ENCODE assay signal across 14 cellular contexts in the genomic region with DNA sequence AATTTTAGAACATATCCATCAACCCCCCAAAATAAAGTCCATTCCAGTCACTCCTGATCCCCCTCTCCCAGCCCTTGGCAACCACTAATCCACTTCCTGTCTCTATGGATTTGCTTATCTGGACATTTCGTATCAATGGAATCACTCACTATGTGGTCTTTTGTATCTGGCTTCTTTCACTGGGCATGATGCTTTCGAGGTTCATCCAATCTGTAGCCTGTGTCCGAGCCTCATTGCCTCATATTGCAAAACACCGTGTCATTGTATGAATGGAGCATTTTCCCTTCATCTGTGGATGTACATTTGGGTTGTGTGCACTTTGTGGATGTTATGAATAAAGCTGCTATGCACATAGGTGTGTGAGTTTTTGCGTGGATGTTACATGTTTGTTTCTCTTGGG. TPM values are rescaled to one million over a fixed set of nuclear protein-coding genes. Genes with fewer than 3 reads are reported as not detected.
DNase-seq lines count a peak whose midpoint lies in the region; ATAC-seq and TF ChIP-seq lines count a peak whose summit lies in the region.
"Had no signal": no experiment of that assay in that cellular context is flagged by ENCODE, and none has a peak within 500 bp of the region (broad histone marks: within the 10 kb centered on the region; RNA-seq: fewer than 3 reads in every experiment).

No MANE protein-coding gene starts in this region.

- H3K4me1 Mint-ChIP-seq in activated T-cell treated with anti-CD3 and anti-CD28 coated beads, Interleukin-2, amount 50 U/mL, for 72 hours (ENCODE audit: low read depth): peaks cover 54% of the 10 kb centered on the region
- H3K4me1 Mint-ChIP-seq in endodermal cell: peaks cover 13% of the 10 kb centered on the region
- peaks cover 33 to 52% of the 10 kb centered on the region in 2 donors for H3K4me1 Mint-ChIP-seq in stimulated activated naive B cell treated with anti-CD40 and anti-IgM and Interleukin-4, amounts not matched to agents 10 μg/mL and 1 μg/mL and 100 μg/mL, for 72 hours

- no peak overlapping the region for H3K9ac ChIP-seq in endodermal cell (ENCODE audit: extremely low read depth, low read length, poor library complexity, severe bottlenecking)

- no peak overlapping the region for H3K27ac Mint-ChIP-seq in activated T-cell treated with anti-CD3 and anti-CD28 coated beads, Interleukin-2, amount 50 U/mL, for 72 hours
- H3K27ac Mint-ChIP-seq in endodermal cell: peak overlapping the region; percentile 23
- peak overlapping the region; percentile 39 for H3K27ac Mint-ChIP-seq in stimulated activated naive B cell treated with anti-CD40 and anti-IgM and Interleukin-4, amounts not matched to agents 10 μg/mL and 1 μg/mL and 100 μg/mL, for 72 hours

- peaks cover 8 to 11% of the 10 kb centered on the region in 2 donors for H3K36me3 Mint-ChIP-seq in activated T-cell treated with anti-CD3 and anti-CD28 coated beads, Interleukin-2, amount 50 U/mL, for 72 hours (ENCODE audit: insufficient read depth in 2 of 2)
- H3K36me3 Mint-ChIP-seq in endodermal cell (ENCODE audit: low read depth): peaks cover 7% of the 10 kb centered on the region
- peaks cover 15% of the 10 kb centered on the region in 2 donors for H3K36me3 Mint-ChIP-seq in stimulated activated naive B cell treated with anti-CD40 and anti-IgM and Interleukin-4, amounts not matched to agents 10 μg/mL and 1 μg/mL and 100 μg/mL, for 72 hours

- 92 to 94% methylated on average over 4 to 5 of the region's 5 CpGs for WGBS in endodermal cell (ENCODE audit: insufficient coverage in 1 of 2, insufficient read length in 1 of 2), 2 experiments

- no peaks in the 10 kb centered on the region for H3K9me3 ChIP-seq in endodermal cell (ENCODE audit: control insufficient read depth, low read length)
- H3K9me3 ChIP-seq: spleen had no signal

- H3K27me3 Mint-ChIP-seq in activated T-cell treated with anti-CD3 and anti-CD28 coated beads, Interleukin-2, amount 50 U/mL, for 72 hours (ENCODE audit: low read depth): no peaks in the 10 kb centered on the region
- no peaks in the 10 kb centered on the region for H3K27me3 Mint-ChIP-seq in endodermal cell (ENCODE audit: insufficient read depth)
- no peaks in the 10 kb centered on the region for H3K27me3 Mint-ChIP-seq in stimulated activated naive B cell treated with anti-CD40 and anti-IgM and Interleukin-4, amounts not matched to agents 10 μg/mL and 1 μg/mL and 100 μg/mL, for 72 hours

- H3K27me3 ChIP-seq in endodermal cell (ENCODE audit: control insufficient read depth, insufficient read depth, low read length, poor library complexity, severe bottlenecking): no peaks in the 10 kb centered on the region
- H3K27me3 ChIP-seq: spleen had no signal

- no peak for ATAC-seq in activated T-cell treated with anti-CD3 and anti-CD28 coated beads, Interleukin-2, amount 50 U/mL, for 72 hours (replicated peaks in 1 of 2)
- ATAC-seq in stimulated activated naive B cell treated with anti-CD40 and anti-IgM and Interleukin-4, amounts not matched to agents 10 μg/mL and 1 μg/mL and 100 μg/mL, for 72 hours (replicated peaks): no peak
- ATAC-seq: activated CD4-positive, CD25-positive, alpha-beta regulatory T cell treated with anti-CD3 and anti-CD28 coated beads, Interleukin-2, amount 50 U/mL, for 24 hours had no signal

- TF ChIP-seq CTCF in endodermal cell (conservative IDR thresholded peaks at IDR 0.05): no peak

- H3K4me1 ChIP-seq in endodermal cell (ENCODE audit: control insufficient read depth, insufficient read depth, low read length): no peaks in the 10 kb centered on the region

- H3K4me3 ChIP-seq in endodermal cell (ENCODE audit: low read length): no peak overlapping the region

- H3K4me3 Mint-ChIP-seq in activated T-cell treated with anti-CD3 and anti-CD28 coated beads, Interleukin-2, amount 50 U/mL, for 72 hours: peak overlapping the region; percentile 78 to 85
- peak overlapping the region; percentile 88 for H3K4me3 Mint-ChIP-seq in endodermal cell
- H3K4me3 Mint-ChIP-seq in stimulated activated naive B cell treated with anti-CD40 and anti-IgM and Interleukin-4, amounts not matched to agents 10 μg/mL and 1 μg/mL and 100 μg/mL, for 72 hours: peak overlapping the region in 1 of 2 donors; percentile 96

- H3K9me3 Mint-ChIP-seq in activated T-cell treated with anti-CD3 and anti-CD28 coated beads, Interleukin-2, amount 50 U/mL, for 72 hours: no peaks in the 10 kb centered on the region
- no peaks in the 10 kb centered on the region for H3K9me3 Mint-ChIP-seq in endodermal cell
- H3K9me3 Mint-ChIP-seq in stimulated activated naive B cell treated with anti-CD40 and anti-IgM and Interleukin-4, amounts not matched to agents 10 μg/mL and 1 μg/mL and 100 μg/mL, for 72 hours: no peaks in the 10 kb centered on the region

- no peak for DNase-seq in activated T-cell treated with anti-CD3 and anti-CD28 coated beads, Interleukin-2, amount 50 U/mL, for 72 hours
- no peak for DNase-seq in activated T-cell treated with anti-CD3 and anti-CD28 coated beads, Interleukin-2, amount 50 U/mL, for 1 hour
- peak; percentile 1 for DNase-seq in OCI-M1 (lab: John Stamatoyannopoulos, UW)
- DNase-seq in endodermal cell: no peak
- DNase-seq in stimulated activated naive B cell treated with anti-CD40 and anti-IgM and Interleukin-4, amounts not matched to agents 10 μg/mL and 1 μg/mL and 100 μg/mL, for 72 hours: no peak
- DNase-seq in SKM-1 treated with dmso at 0.1 percent for 144 hours (lab: John Stamatoyannopoulos, UW; ENCODE audit: unreplicated experiment): no peak
- no peak for DNase-seq in activated effector memory CD4-positive, alpha-beta T cell treated with Interleukin-2 at 50 U/mL for 16 hours
- DNase-seq in GM03348 (ENCODE audit: low spot score): no peak
- DNase-seq: AML-193, NCI-H1048, spleen had no signal

- peaks cover 13% of the 10 kb centered on the region for H3K36me3 ChIP-seq in endodermal cell (ENCODE audit: control insufficient read depth, insufficient read depth, low read length)

- no peak overlapping the region for H3K27ac ChIP-seq in endodermal cell (ENCODE audit: low read depth, low read length)

RNA-seq across cellular contexts. Expression of a gene that starts 1.4 kb away (rescaled TPM):
- 10 to 100 TPM; 66.2 to 85.9 TPM for total RNA-seq in activated T-cell treated with anti-CD3 and anti-CD28 coated beads, Interleukin-2, amount 50 U/mL, for 72 hours
- 10 to 100 TPM; 56.7 to 65.1 TPM for total RNA-seq in endodermal cell
- polyA plus RNA-seq in endodermal cell (2013, experiment 1 of 2): 49.5 TPM
- 52.5 TPM for polyA plus RNA-seq in endodermal cell (2013, experiment 2 of 2)

RNA-seq across cellular contexts. Expression of a gene that starts 4.2 kb away (rescaled TPM):
- total RNA-seq in activated T-cell treated with anti-CD3 and anti-CD28 coated beads, Interleukin-2, amount 50 U/mL, for 72 hours: 10 to 100 TPM; 12.3 to 13.5 TPM
- total RNA-seq in endodermal cell: 10 to 100 TPM; 13.4 to 14.3 TPM
- polyA plus RNA-seq in endodermal cell (2013, experiment 1 of 2): 7.8 TPM
- 7.8 TPM for polyA plus RNA-seq in endodermal cell (2013, experiment 2 of 2)

RNA-seq across cellular contexts. Expression of a gene that starts 21.5 kb away (rescaled TPM):
- total RNA-seq in activated T-cell treated with anti-CD3 and anti-CD28 coated beads, Interleukin-2, amount 50 U/mL, for 72 hours: not detected
- total RNA-seq in endodermal cell: not detected
- not detected for polyA plus RNA-seq in endodermal cell (2013, experiment 1 of 2)
- polyA plus RNA-seq in endodermal cell (2013, experiment 2 of 2): not detected
- total RNA-seq: fibroblast of lung, lung, spleen had no signal
- polyA plus RNA-seq: fibroblast of lung, lung, spleen had no signal

RNA-seq across cellular contexts. Expression of a gene that starts 24.4 kb away (rescaled TPM):
- under 1 TPM; 0.62 to 0.88 TPM for total RNA-seq in activated T-cell treated with anti-CD3 and anti-CD28 coated beads, Interleukin-2, amount 50 U/mL, for 72 hours
- total RNA-seq in endodermal cell: not detected
- polyA plus RNA-seq in endodermal cell (2013, experiment 1 of 2): 1.4 TPM
- polyA plus RNA-seq in endodermal cell (2013, experiment 2 of 2): 1.5 TPM
- total RNA-seq: fibroblast of lung had no signal
- polyA plus RNA-seq: fibroblast of lung had no signal

RNA-seq across cellular contexts. Expression of a gene that starts 34.3 kb away (rescaled TPM):
- 10 to 100 TPM in 1 of 2 donors, 1 to 10 TPM in 1; 4.6 to 10.7 TPM for total RNA-seq in activated T-cell treated with anti-CD3 and anti-CD28 coated beads, Interleukin-2, amount 50 U/mL, for 72 hours
- 1 to 10 TPM; 4.6 to 5.7 TPM for total RNA-seq in endodermal cell
- polyA plus RNA-seq in endodermal cell (2013, experiment 1 of 2): 0.75 TPM
- polyA plus RNA-seq in endodermal cell (2013, experiment 2 of 2): 0.62 TPM
- total RNA-seq: fibroblast of lung had no signal
- polyA plus RNA-seq: fibroblast of lung had no signal
